ENCODE assay signal across 35 cellular contexts in the genomic region with DNA sequence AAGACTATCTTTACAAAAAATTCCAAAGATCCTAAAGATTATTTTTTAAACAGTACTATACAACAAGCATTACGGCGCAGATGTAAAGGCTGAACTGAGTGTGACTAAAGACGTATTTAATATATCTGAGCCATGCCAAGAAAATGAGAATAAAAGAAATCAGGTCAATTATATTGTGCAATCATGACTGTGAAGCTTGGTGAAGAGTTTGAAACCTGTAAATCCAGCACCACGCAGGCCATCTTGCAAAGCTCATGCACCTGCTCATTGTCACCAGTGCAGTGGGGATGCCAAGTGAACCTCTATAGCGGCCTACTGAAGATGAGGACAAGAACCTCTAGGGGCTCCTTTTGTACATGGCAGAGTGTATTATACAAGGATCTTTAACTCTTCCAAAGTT.
"Had no signal": no experiment of that assay in that cellular context is flagged by ENCODE, and none has a peak within 500 bp of the region (broad histone marks: within the 10 kb centered on the region; RNA-seq: fewer than 3 reads in every experiment).

No MANE protein-coding gene starts in this region.

- H3K4me1 Mint-ChIP-seq: brain had no signal

- H3K27ac ChIP-seq: ascending aorta, breast epithelium, VCaP had no signal

- ATAC-seq: activated CD4-positive, CD25-positive, alpha-beta regulatory T cell treated with anti-CD3 and anti-CD28 coated beads, Interleukin-2, amount 50 U/mL, for 24 hours; activated CD8-positive, alpha-beta memory T cell treated with anti-CD3 and anti-CD28 coated beads, Interleukin-2, amount 10 ng/mL, durations not matched to agents 7 days and 5 days; activated CD8-positive, alpha-beta T cell treated with anti-CD3 and anti-CD28 coated beads, Interleukin-2, amount 10 ng/mL, durations not matched to agents 7 days and 5 days; activated naive CD8-positive, alpha-beta T cell treated with anti-CD3 and anti-CD28 coated beads, Interleukin-2, amount 50 U/mL, for 24 hours had no signal

- H3K36me3 ChIP-seq: ascending aorta, breast epithelium had no signal

- FAIRE-seq: TTC549 had no signal

- DNase-seq: activated CD4-positive, alpha-beta memory T cell treated with anti-CD3 and anti-CD28 coated beads, Interleukin-2, amount 10 ng/mL, durations not matched to agents 7 days and 5 days; activated CD4-positive, alpha-beta T cell treated with anti-CD3 and anti-CD28 coated beads for 1 hour; activated CD4-positive, alpha-beta T cell treated with anti-CD3 and anti-CD28 coated beads for 4 hours; activated CD4-positive, alpha-beta T cell treated with anti-CD3 and anti-CD28 coated beads, Interleukin-2, amount 10 ng/mL, durations not matched to agents 24 days and 14 days; activated CD4-positive, alpha-beta T cell treated with anti-CD3 and anti-CD28 coated beads, Interleukin-2, amount 50 U/mL, for 1 hour; activated CD4-positive, alpha-beta T cell treated with anti-CD3 and anti-CD28 coated beads, Interleukin-2, amount 50 U/mL, for 4 hours; activated CD4-positive, CD25-positive, alpha-beta regulatory T cell; activated CD8-positive, alpha-beta memory T cell treated with anti-CD3 and anti-CD28 coated beads for 24 hours; activated CD8-positive, alpha-beta memory T cell treated with anti-CD3 and anti-CD28 coated beads, Interleukin-2, amount 10 ng/mL, durations not matched to agents 7 days and 5 days; activated CD8-positive, alpha-beta memory T cell treated with anti-CD3 and anti-CD28 coated beads, Interleukin-2, amount 50 U/mL, for 48 hours; activated CD8-positive, alpha-beta T cell treated with anti-CD3 and anti-CD28 coated beads, Interleukin-2, amount 10 ng/mL, durations not matched to agents 7 days and 5 days; activated effector memory CD4-positive, alpha-beta T cell treated with Interleukin-2 at 50 U/mL for 16 hours; activated gamma-delta T cell; activated naive CD4-positive, alpha-beta T cell treated with anti-CD3 and anti-CD28 coated beads, Interleukin-2, amount 10 ng/mL, durations not matched to agents 7 days and 5 days; activated naive CD4-positive, alpha-beta T cell treated with Interleukin-2 at 50 U/mL for 16 hours; activated naive CD8-positive, alpha-beta T cell treated with anti-CD3 and anti-CD28 coated beads, Interleukin-2, amount 10 ng/mL, durations not matched to agents 7 days and 5 days; activated naive CD8-positive, alpha-beta T cell treated with anti-CD3 and anti-CD28 coated beads, Interleukin-2, amount 50 U/mL, for 24 hours; activated T-cell treated with anti-CD3 and anti-CD28 coated beads, Interleukin-2, amount 50 U/mL, for 24 hours; amygdala; anterior cingulate cortex; central memory CD4-positive, alpha-beta T cell; T-helper 1 cell; T-helper 2 cell; T-helper 9 cell had no signal

- H3K9me3 Mint-ChIP-seq: activated CD4-positive, alpha-beta memory T cell treated with anti-CD3 and anti-CD28 coated beads, Interleukin-2, amount 10 ng/mL, durations not matched to agents 7 days and 5 days; activated naive CD4-positive, alpha-beta T cell treated with anti-CD3 and anti-CD28 coated beads, Interleukin-2, amount 50 U/mL, for 24 hours; activated naive CD8-positive, alpha-beta T cell treated with anti-CD3 and anti-CD28 coated beads, Interleukin-2, amount 50 U/mL, for 24 hours; activated T-cell treated with anti-CD3 and anti-CD28 coated beads, Interleukin-2, amount 50 U/mL, for 24 hours; activated T-helper 2 cell treated with anti-CD3 and anti-CD28 coated beads, Interferon-gamma antibody, Interleukin-2, Interleukin-4, amounts not matched to agents 10 μg/mL and 5 μg/mL and 100 μg/mL, durations not matched to agents 14 hours and 24 hours and 36 hours; T-helper 1 cell treated with Interleukin-12 subunit alpha and Interleukin-12 subunit beta and Interleukin-4 antibody, amounts not matched to agents 30 μg/mL and 1 μg/mL, for 36 hours had no signal

- H3K27ac Mint-ChIP-seq: activated CD4-positive, alpha-beta memory T cell treated with anti-CD3 and anti-CD28 coated beads, Interleukin-2, amount 10 ng/mL, durations not matched to agents 7 days and 5 days; activated CD4-positive, alpha-beta T cell treated with anti-CD3 and anti-CD28 coated beads, Interleukin-2, amount 10 ng/mL, durations not matched to agents 24 days and 14 days; activated CD8-positive, alpha-beta memory T cell treated with anti-CD3 and anti-CD28 coated beads, Interleukin-2, amount 10 ng/mL, durations not matched to agents 7 days and 5 days; activated CD8-positive, alpha-beta T cell treated with anti-CD3 and anti-CD28 coated beads, Interleukin-2, amount 10 ng/mL, durations not matched to agents 7 days and 5 days; activated naive CD4-positive, alpha-beta T cell treated with anti-CD3 and anti-CD28 coated beads, Interleukin-2, amount 10 ng/mL, durations not matched to agents 7 days and 5 days; activated naive CD4-positive, alpha-beta T cell treated with anti-CD3 and anti-CD28 coated beads, Interleukin-2, amount 50 U/mL, for 24 hours; activated naive CD8-positive, alpha-beta T cell; activated naive CD8-positive, alpha-beta T cell treated with anti-CD3 and anti-CD28 coated beads, Interleukin-2, amount 10 ng/mL, durations not matched to agents 7 days and 5 days; activated naive CD8-positive, alpha-beta T cell treated with anti-CD3 and anti-CD28 coated beads, Interleukin-2, amount 50 U/mL, for 24 hours; activated T-cell treated with anti-CD3 and anti-CD28 coated beads, Interleukin-2, amount 50 U/mL, for 24 hours; activated T-helper 2 cell treated with anti-CD3 and anti-CD28 coated beads, Interferon-gamma antibody, Interleukin-2, Interleukin-4, amounts not matched to agents 10 μg/mL and 5 μg/mL and 100 μg/mL, durations not matched to agents 14 hours and 24 hours and 36 hours; brain; T-helper 1 cell treated with Interleukin-12 subunit alpha and Interleukin-12 subunit beta and Interleukin-4 antibody, amounts not matched to agents 30 μg/mL and 1 μg/mL, for 36 hours; T-helper 2 cell treated with Interferon-gamma antibody and Interleukin-4, amounts not matched to agents 5 μg/mL and 100 μg/mL, for 36 hours had no signal

- H3K4me3 ChIP-seq: ascending aorta, breast epithelium had no signal

- H3K27me3 ChIP-seq: ascending aorta, breast epithelium had no signal

- H3K4me3 Mint-ChIP-seq: activated CD4-positive, alpha-beta memory T cell treated with anti-CD3 and anti-CD28 coated beads, Interleukin-2, amount 10 ng/mL, durations not matched to agents 7 days and 5 days; activated CD4-positive, alpha-beta T cell treated with anti-CD3 and anti-CD28 coated beads, Interleukin-2, amount 10 ng/mL, durations not matched to agents 24 days and 14 days; activated CD8-positive, alpha-beta memory T cell treated with anti-CD3 and anti-CD28 coated beads, Interleukin-2, amount 10 ng/mL, durations not matched to agents 7 days and 5 days; activated CD8-positive, alpha-beta T cell treated with anti-CD3 and anti-CD28 coated beads, Interleukin-2, amount 10 ng/mL, durations not matched to agents 7 days and 5 days; activated naive CD4-positive, alpha-beta T cell treated with anti-CD3 and anti-CD28 coated beads, Interleukin-2, amount 10 ng/mL, durations not matched to agents 7 days and 5 days; activated naive CD4-positive, alpha-beta T cell treated with anti-CD3 and anti-CD28 coated beads, Interleukin-2, amount 50 U/mL, for 24 hours; activated naive CD8-positive, alpha-beta T cell; activated naive CD8-positive, alpha-beta T cell treated with anti-CD3 and anti-CD28 coated beads, Interleukin-2, amount 10 ng/mL, durations not matched to agents 7 days and 5 days; activated naive CD8-positive, alpha-beta T cell treated with anti-CD3 and anti-CD28 coated beads, Interleukin-2, amount 50 U/mL, for 24 hours; activated T-cell treated with anti-CD3 and anti-CD28 coated beads, Interleukin-2, amount 50 U/mL, for 24 hours; brain; T-helper 1 cell treated with Interleukin-12 subunit alpha and Interleukin-12 subunit beta and Interleukin-4 antibody, amounts not matched to agents 30 μg/mL and 1 μg/mL, for 36 hours; T-helper 2 cell treated with Interferon-gamma antibody and Interleukin-4, amounts not matched to agents 5 μg/mL and 100 μg/mL, for 36 hours had no signal

- H3K4me1 ChIP-seq: breast epithelium had no signal

- H3K27me3 Mint-ChIP-seq: activated CD4-positive, alpha-beta memory T cell treated with anti-CD3 and anti-CD28 coated beads, Interleukin-2, amount 10 ng/mL, durations not matched to agents 7 days and 5 days; activated CD4-positive, alpha-beta T cell treated with anti-CD3 and anti-CD28 coated beads, Interleukin-2, amount 10 ng/mL, durations not matched to agents 24 days and 14 days; activated CD8-positive, alpha-beta memory T cell treated with anti-CD3 and anti-CD28 coated beads, Interleukin-2, amount 10 ng/mL, durations not matched to agents 7 days and 5 days; activated naive CD4-positive, alpha-beta T cell treated with anti-CD3 and anti-CD28 coated beads, Interleukin-2, amount 10 ng/mL, durations not matched to agents 7 days and 5 days; activated naive CD4-positive, alpha-beta T cell treated with anti-CD3 and anti-CD28 coated beads, Interleukin-2, amount 50 U/mL, for 24 hours; activated naive CD8-positive, alpha-beta T cell; activated naive CD8-positive, alpha-beta T cell treated with anti-CD3 and anti-CD28 coated beads, Interleukin-2, amount 10 ng/mL, durations not matched to agents 7 days and 5 days; activated naive CD8-positive, alpha-beta T cell treated with anti-CD3 and anti-CD28 coated beads, Interleukin-2, amount 50 U/mL, for 24 hours; activated T-cell treated with anti-CD3 and anti-CD28 coated beads, Interleukin-2, amount 50 U/mL, for 24 hours; brain had no signal

- H3K9me3 ChIP-seq: ascending aorta, breast epithelium had no signal
